In genomic region chr2:120842456-120843439, GRCh38 we compare ENCODE assay signal across 1 cellular context.
TF ChIP-seq lines count a peak whose summit lies in the region.

No MANE protein-coding gene starts in this region.

TF ChIP-seq in IMR-90, 13 proteins besides CTCF, POLR2A, EP300 and RAD21 (continued from another document):
- TF ChIP-seq BHLHE40 (IDR thresholded peaks at IDR 0.05; ENCODE audit: low read depth, low read length) = no peak
